In genomic region chr16:67963325-67964321, GRCh38 we compare ENCODE assay signal across 1 cellular context.
A peak's percentile ranks its signal among the peaks of the same experiment; 100 is the strongest.
TF ChIP-seq lines count a peak whose summit lies in the region.

No MANE protein-coding gene starts in this region.

TF ChIP-seq in HepG2, 621 proteins besides CTCF, POLR2A, EP300 and RAD21:
- TF ChIP-seq ZNF253 (CRISPR knock-in tag; IDR thresholded peaks at IDR 0.05; ENCODE audit: borderline replicate concordance), result 0 out of 2 replicates have a peak, but pooled peaks have one; percentile 48
- TF ChIP-seq ZNF691 (CRISPR knock-in tag; IDR thresholded peaks at IDR 0.05; ENCODE audit: borderline replicate concordance, low read depth), result peak; percentile 8; the same call in 1 of the 2 replicates
- peak; percentile 27; the same call in 1 of the 2 replicates for TF ChIP-seq ZNF687 (CRISPR knock-in tag; IDR thresholded peaks at IDR 0.05)
- no peak for TF ChIP-seq MTF2 (CRISPR knock-in tag; IDR thresholded peaks at IDR 0.05; ENCODE audit: borderline replicate concordance)
- no peak for TF ChIP-seq GATA4 (IDR thresholded peaks at IDR 0.05; ENCODE audit: borderline replicate concordance, low read depth)
- TF ChIP-seq ZBTB40 (IDR thresholded peaks at IDR 0.05), result no peak
- 0 out of 2 replicates have a peak, but pooled peaks have one; percentile 33 for TF ChIP-seq ZBTB40 (CRISPR knock-in tag; IDR thresholded peaks at IDR 0.05)
- TF ChIP-seq HIVEP1 (CRISPR knock-in tag; IDR thresholded peaks at IDR 0.05), result peak; percentile 16; the same call in 1 of the 2 replicates
- peak; percentile 97 for TF ChIP-seq AGO2 (optimal IDR thresholded peaks at IDR 0.05; ENCODE audit: low read depth, low read length)
- TF ChIP-seq RBFOX2 (IDR thresholded peaks at IDR 0.05; ENCODE audit: low read depth, low read length), result peak; percentile 79
- no peak for TF ChIP-seq ZNF777 (CRISPR knock-in tag; IDR thresholded peaks at IDR 0.05)
- 0 out of 2 replicates have a peak, but pooled peaks have one; percentile 42 for TF ChIP-seq ZNF678 (CRISPR knock-in tag; IDR thresholded peaks at IDR 0.05)
- 0 out of 2 replicates have a peak, but pooled peaks have one; percentile 12 for TF ChIP-seq KDM2A (CRISPR knock-in tag; IDR thresholded peaks at IDR 0.05; ENCODE audit: borderline replicate concordance, low read depth)
- TF ChIP-seq ZNF326 (CRISPR knock-in tag; IDR thresholded peaks at IDR 0.05; ENCODE audit: borderline replicate concordance), result 0 out of 2 replicates have a peak, but pooled peaks have one; percentile 13
- no peak for TF ChIP-seq MAX (IDR thresholded peaks at IDR 0.05)
- TF ChIP-seq IRX3 (CRISPR knock-in tag; IDR thresholded peaks at IDR 0.05; ENCODE audit: borderline replicate concordance, low read depth), result no peak
- TF ChIP-seq PRDM15 (CRISPR knock-in tag; IDR thresholded peaks at IDR 0.05), result no peak
- no peak for TF ChIP-seq CCAR2 (optimal IDR thresholded peaks at IDR 0.05; ENCODE audit: low read depth, low read length)
- peak; percentile 55; the same call in 1 of the 2 replicates for TF ChIP-seq AKAP8 (CRISPR knock-in tag; IDR thresholded peaks at IDR 0.05)
- no peak for TF ChIP-seq GLI4 (CRISPR knock-in tag; IDR thresholded peaks at IDR 0.05; ENCODE audit: borderline replicate concordance)
- no peak for TF ChIP-seq BCL6 (CRISPR knock-in tag; IDR thresholded peaks at IDR 0.05)
- TF ChIP-seq ZNF207 (IDR thresholded peaks at IDR 0.05; ENCODE audit: borderline replicate concordance), result no peak
- 0 out of 2 replicates have a peak, but pooled peaks have one; percentile 44 for TF ChIP-seq ZFP41 (CRISPR knock-in tag; IDR thresholded peaks at IDR 0.05; ENCODE audit: borderline replicate concordance)
- peak; percentile 14; the same call in 1 of the 2 replicates for TF ChIP-seq ZNF263 (CRISPR knock-in tag; IDR thresholded peaks at IDR 0.05)
- 0 out of 2 replicates have a peak, but pooled peaks have one; percentile 46 for TF ChIP-seq CSRNP1 (CRISPR knock-in tag; IDR thresholded peaks at IDR 0.05)
- peak; percentile 46; the same call in 1 of the 2 replicates for TF ChIP-seq ZBTB4 (CRISPR knock-in tag; IDR thresholded peaks at IDR 0.05; ENCODE audit: borderline replicate concordance)
- 0 out of 2 replicates have a peak, but pooled peaks have one; percentile 9 for TF ChIP-seq MTA1 (CRISPR knock-in tag; IDR thresholded peaks at IDR 0.05; ENCODE audit: borderline replicate concordance)
- no peak for TF ChIP-seq NFIC (IDR thresholded peaks at IDR 0.05; ENCODE audit: low read length)
- TF ChIP-seq ZNF274 (CRISPR knock-in tag; IDR thresholded peaks at IDR 0.05), result peak; percentile 66; the same call in 1 of the 2 replicates
